In genomic region chr17:28663723-28664122, GRCh38 we compare ENCODE assay signal across 13 cellular contexts. TPM values are rescaled to one million over a fixed set of nuclear protein-coding genes. Genes with fewer than 3 reads are reported as not detected.
DNase-seq lines count a peak whose midpoint lies in the region; ATAC-seq and TF ChIP-seq lines count a peak whose summit lies in the region.
"Had no signal": no experiment of that assay in that cellular context is flagged by ENCODE, and none has a peak within 500 bp of the region (broad histone marks: within the 10 kb centered on the region; RNA-seq: fewer than 3 reads in every experiment).

No MANE protein-coding gene starts in this region.

- H3K4me2 ChIP-seq in GM23248 (ENCODE audit: unreplicated experiment) (peak overlapping the region; percentile 90), mesenchymal stem cell (ENCODE audit: low read length, poor library complexity, severe bottlenecking) (peak overlapping the region; percentile 29)

- H3K27ac ChIP-seq in AG04450 (ENCODE audit: low read depth, low read length) (no peak overlapping the region), GM23248 (no peak overlapping the region; the same call in 1 of the 2 replicates), mesenchymal stem cell (ENCODE audit: low read length, poor library complexity, severe bottlenecking) (no peak overlapping the region)

- H3K9ac ChIP-seq in GM23248 (peak overlapping the region; percentile 98; the same call in 1 of the 2 replicates), mesenchymal stem cell (ENCODE audit: low read length) (peak overlapping the region; percentile 98)

- no peak for ATAC-seq in HG03432 (IDR thresholded peaks at IDR 0.05; ENCODE audit: unreplicated experiment)

- no peak overlapping the region for H3K4ac ChIP-seq in mesenchymal stem cell (ENCODE audit: low read depth in 1 of 2, low read length in 2 of 2)

- H2BK15ac ChIP-seq in mesenchymal stem cell (ENCODE audit: low read depth, poor library complexity, severe bottlenecking) = no peak overlapping the region

- H4K20me1 ChIP-seq in GM23248 (ENCODE audit: insufficient read depth) = peaks cover 7% of the 10 kb centered on the region; the same call in 1 of the 2 replicates

- peaks cover 67% of the 10 kb centered on the region for H3K36me3 Mint-ChIP-seq in activated T-helper 2 cell treated with anti-CD3 and anti-CD28 coated beads, Interferon-gamma antibody, Interleukin-2, Interleukin-4, amounts not matched to agents 10 μg/mL and 5 μg/mL and 100 μg/mL, durations not matched to agents 14 hours and 24 hours and 36 hours (ENCODE audit: low read depth)

- peaks cover 36% of the 10 kb centered on the region for H3K4me1 Mint-ChIP-seq in activated T-helper 2 cell treated with anti-CD3 and anti-CD28 coated beads, Interferon-gamma antibody, Interleukin-2, Interleukin-4, amounts not matched to agents 10 μg/mL and 5 μg/mL and 100 μg/mL, durations not matched to agents 14 hours and 24 hours and 36 hours (ENCODE audit: low read depth)

- H3K36me3 ChIP-seq in GM23248 (ENCODE audit: low read depth) = peaks cover 4% of the 10 kb centered on the region; the same call in 1 of the 2 replicates
- H3K36me3 ChIP-seq in mesenchymal stem cell (ENCODE audit: control insufficient read depth in 1 of 2, insufficient read depth in 2 of 2, low read depth in 1 of 2, low read length in 2 of 2) = peaks cover 26 to 39% of the 10 kb centered on the region in 2 experiments
- H3K36me3 ChIP-seq: uterus had no signal

- H3K4me3 Mint-ChIP-seq in activated T-helper 2 cell treated with anti-CD3 and anti-CD28 coated beads, Interferon-gamma antibody, Interleukin-2, Interleukin-4, amounts not matched to agents 10 μg/mL and 5 μg/mL and 100 μg/mL, durations not matched to agents 14 hours and 24 hours and 36 hours (ENCODE audit: low read depth) = peak overlapping the region; percentile 99

- in situ Hi-C loops in GM23248 (cut with MboI) = no loop called here

- intact Hi-C loops in activated T-helper 2 cell treated with anti-CD3 and anti-CD28 coated beads, Interferon-gamma antibody, Interleukin-2, Interleukin-4, amounts not matched to agents 10 μg/mL and 5 μg/mL and 100 μg/mL, durations not matched to agents 14 hours and 24 hours and 36 hours (cut with micrococcal nuclease) = loop anchor here (5.0 kb wide), 1 partner anchor 49 kb away; the partner anchor contains the start of gene PROCA1

- no peak overlapping the region for H2BK5ac ChIP-seq in mesenchymal stem cell (ENCODE audit: low read depth, low read length, poor library complexity, severe bottlenecking)

- POLR2A ChIA-PET in AG04450 (lab: Yijun Ruan, JAX) = no interaction called here

- H4K91ac ChIP-seq in mesenchymal stem cell (ENCODE audit: low read length) = no peak overlapping the region

- peak overlapping the region; percentile 99 for H3K27ac Mint-ChIP-seq in activated T-helper 2 cell treated with anti-CD3 and anti-CD28 coated beads, Interferon-gamma antibody, Interleukin-2, Interleukin-4, amounts not matched to agents 10 μg/mL and 5 μg/mL and 100 μg/mL, durations not matched to agents 14 hours and 24 hours and 36 hours

- H3K79me2 ChIP-seq in GM23248 (ENCODE audit: insufficient read depth) = peaks cover 99% of the 10 kb centered on the region

- no peak overlapping the region for H2AK5ac ChIP-seq in mesenchymal stem cell (ENCODE audit: low read length, severe bottlenecking)

- peaks cover 9% of the 10 kb centered on the region; the same call in 1 of the 2 replicates for H3K9me3 ChIP-seq in AG04450 (ENCODE audit: control insufficient read depth, insufficient read depth, low read length)
- no peaks in the 10 kb centered on the region for H3K9me3 ChIP-seq in GM23248 (ENCODE audit: low read depth)
- H3K9me3 ChIP-seq in mesenchymal stem cell (ENCODE audit: control insufficient read depth, low read length) = no peaks in the 10 kb centered on the region
- H3K9me3 ChIP-seq: uterus had no signal

- no peaks in the 10 kb centered on the region for H3K9me2 ChIP-seq in GM23248 (ENCODE audit: insufficient read depth)

- H3F3A ChIP-seq in GM23248 (ENCODE audit: insufficient read depth) = 0 out of 2 replicates have a peak, but pooled peaks cover 9% of the 10 kb centered on the region

- no peak overlapping the region for H3K14ac ChIP-seq in mesenchymal stem cell (ENCODE audit: low read length in 2 of 2)

- H3K4me1 ChIP-seq in GM23248 (ENCODE audit: insufficient read depth) (peaks cover 23% of the 10 kb centered on the region), mesenchymal stem cell (ENCODE audit: control insufficient read depth, insufficient read depth, low read depth, low read length) (peaks cover 5% of the 10 kb centered on the region)

- no peaks in the 10 kb centered on the region for H3K27me3 Mint-ChIP-seq in activated T-helper 2 cell treated with anti-CD3 and anti-CD28 coated beads, Interferon-gamma antibody, Interleukin-2, Interleukin-4, amounts not matched to agents 10 μg/mL and 5 μg/mL and 100 μg/mL, durations not matched to agents 14 hours and 24 hours and 36 hours (ENCODE audit: low read depth)

- H2AFZ ChIP-seq in GM23248 (no peak overlapping the region), mesenchymal stem cell (ENCODE audit: low read depth, low read length) (no peak overlapping the region)

- H2BK12ac ChIP-seq in mesenchymal stem cell (ENCODE audit: low read length in 2 of 2) = no peak overlapping the region

- H3K27me3 ChIP-seq in AG04450 (ENCODE audit: control insufficient read depth, insufficient read depth, low read length) (no peaks in the 10 kb centered on the region), GM23248 (replicated peaks; ENCODE audit: insufficient read depth) (no peaks in the 10 kb centered on the region), mesenchymal stem cell (ENCODE audit: control insufficient read depth in 1 of 2, insufficient read depth in 1 of 2, low read length in 2 of 2) (no peaks in the 10 kb centered on the region)
- H3K27me3 ChIP-seq: uterus had no signal

- H3K23ac ChIP-seq in mesenchymal stem cell (ENCODE audit: low read length in 2 of 2) = no peak overlapping the region

- H4K8ac ChIP-seq in mesenchymal stem cell (ENCODE audit: low read length) = no peak overlapping the region

- H3K18ac ChIP-seq in mesenchymal stem cell (ENCODE audit: low read depth in 1 of 2, low read length in 2 of 2) = no peak overlapping the region

- H3K79me1 ChIP-seq in mesenchymal stem cell (replicated peaks; ENCODE audit: low read length, poor library complexity, severe bottlenecking) = no peaks in the 10 kb centered on the region

- DNase-seq in AG04450 (ENCODE audit: low read depth, low spot score) (no peak), GM23248 (no peak), mesenchymal stem cell (no peak), NCI-H446 (lab: John Stamatoyannopoulos, UW) (no peak), NCI-H1694 treated with DMSO at 0.1 percent for 48 hours (lab: John Stamatoyannopoulos, UW) (no peak)
- no peak for DNase-seq in activated T-helper 2 cell treated with anti-CD3 and anti-CD28 coated beads, Interferon-gamma antibody, Interleukin-2, Interleukin-4, amounts not matched to agents 10 μg/mL and 5 μg/mL and 100 μg/mL, durations not matched to agents 14 hours and 24 hours and 36 hours (ENCODE audit: low spot score)
- no peak for DNase-seq in effector CD4-positive, alpha-beta T cell
- DNase-seq: DMS153, H7, NCI-H2029, occipital lobe, uterus had no signal

- TF ChIP-seq CTCF in AG04450 (IDR thresholded peaks at IDR 0.05; ENCODE audit: low read depth, low read length) = no peak

- H3K9me3 Mint-ChIP-seq in activated T-helper 2 cell treated with anti-CD3 and anti-CD28 coated beads, Interferon-gamma antibody, Interleukin-2, Interleukin-4, amounts not matched to agents 10 μg/mL and 5 μg/mL and 100 μg/mL, durations not matched to agents 14 hours and 24 hours and 36 hours = no peaks in the 10 kb centered on the region

- peak overlapping the region; percentile 93 for H3K4me3 ChIP-seq in AG04450 (ENCODE audit: low read depth, low read length)
- peak overlapping the region; percentile 96 for H3K4me3 ChIP-seq in GM23248
- H3K4me3 ChIP-seq in mesenchymal stem cell (ENCODE audit: insufficient read depth in 1 of 2, low read depth in 1 of 2, low read length in 2 of 2) = peak overlapping the region in 1 of 2 experiments; percentile 95

- CTCF ChIA-PET in AG04450 (lab: Charles Lee) = interaction anchor here (3.8 kb wide), 1 partner anchor 17 kb away, joined by 19 read pairs; no protein-coding TSS in a partner anchor

- no peak overlapping the region for H2BK120ac ChIP-seq in mesenchymal stem cell (ENCODE audit: low read depth, low read length)

RNA-seq across cellular contexts. Expression of gene SUPT6H, which starts 1.7 kb away (rescaled TPM):
- polyA plus RNA-seq in AG04450 (2011; rRNA removed) = 41.0 and 52.2 TPM in 2 replicates
- 73.9 and 95.2 TPM in 2 replicates for polyA minus RNA-seq in AG04450 (2011; rRNA and poly(A)+ RNA removed)
- total RNA-seq in GM23248 (2014; rRNA removed; shearing (Covaris generic)) = 39.7 and 45.0 TPM in 2 replicates
- 26.5 and 27.3 TPM in 2 replicates for polyA plus RNA-seq in GM23248 (2016; fragmentation: Nextera tagmentation; extraction: Ambion mirVana)
- total RNA-seq in activated T-helper 2 cell treated with anti-CD3 and anti-CD28 coated beads, Interferon-gamma antibody, Interleukin-2, Interleukin-4, amounts not matched to agents 10 μg/mL and 5 μg/mL and 100 μg/mL, durations not matched to agents 14 hours and 24 hours and 36 hours = 97.5 and 102 TPM in 2 replicates
- polyA plus RNA-seq in mesenchymal stem cell (2013, experiment 1 of 2) = 42.0 TPM
- 37.7 TPM for polyA plus RNA-seq in mesenchymal stem cell (2013, experiment 2 of 2)

RNA-seq across cellular contexts. Expression of gene SDF2, which starts 2.0 kb away (rescaled TPM):
- polyA plus RNA-seq in AG04450 (2011; rRNA removed) (76.1 and 79.4 TPM in 2 replicates), GM23248 (2016; fragmentation: Nextera tagmentation; extraction: Ambion mirVana) (88.4 and 94.2 TPM in 2 replicates)
- 40.9 and 44.4 TPM in 2 replicates for polyA minus RNA-seq in AG04450 (2011; rRNA and poly(A)+ RNA removed)
- 52.3 and 64.4 TPM in 2 replicates for total RNA-seq in GM23248 (2014; rRNA removed; shearing (Covaris generic))
- 40.3 and 49.2 TPM in 2 replicates for total RNA-seq in activated T-helper 2 cell treated with anti-CD3 and anti-CD28 coated beads, Interferon-gamma antibody, Interleukin-2, Interleukin-4, amounts not matched to agents 10 μg/mL and 5 μg/mL and 100 μg/mL, durations not matched to agents 14 hours and 24 hours and 36 hours
- 91.1 TPM for polyA plus RNA-seq in mesenchymal stem cell (2013, experiment 1 of 2)
- polyA plus RNA-seq in mesenchymal stem cell (2013, experiment 2 of 2) = 93.4 TPM

RNA-seq across cellular contexts. Expression of gene BLTP2, which starts 18.8 kb away (rescaled TPM):
- polyA plus RNA-seq in AG04450 (2011; rRNA removed) = 141 and 156 TPM in 2 replicates
- 293 and 417 TPM in 2 replicates for polyA minus RNA-seq in AG04450 (2011; rRNA and poly(A)+ RNA removed)
- 145 and 155 TPM in 2 replicates for total RNA-seq in GM23248 (2014; rRNA removed; shearing (Covaris generic))
- polyA plus RNA-seq in GM23248 (2016; fragmentation: Nextera tagmentation; extraction: Ambion mirVana) = 49.8 and 55.6 TPM in 2 replicates
- total RNA-seq in activated T-helper 2 cell treated with anti-CD3 and anti-CD28 coated beads, Interferon-gamma antibody, Interleukin-2, Interleukin-4, amounts not matched to agents 10 μg/mL and 5 μg/mL and 100 μg/mL, durations not matched to agents 14 hours and 24 hours and 36 hours = 196 and 213 TPM in 2 replicates
- 54.8 TPM for polyA plus RNA-seq in mesenchymal stem cell (2013, experiment 1 of 2)
- 57.3 TPM for polyA plus RNA-seq in mesenchymal stem cell (2013, experiment 2 of 2)

RNA-seq across cellular contexts. Expression of gene PROCA1, which starts 48.0 kb away (rescaled TPM):
- polyA plus RNA-seq in AG04450 (2011; rRNA removed) (0.51 and 0.52 TPM in 2 replicates), GM23248 (2016; fragmentation: Nextera tagmentation; extraction: Ambion mirVana) (0.41 and 0.44 TPM in 2 replicates)
- polyA minus RNA-seq in AG04450 (2011; rRNA and poly(A)+ RNA removed) = 0.70 and 1.6 TPM in 2 replicates
- 0.65 TPM in 1 of 2 replicates, not detected in the other for total RNA-seq in GM23248 (2014; rRNA removed; shearing (Covaris generic))
- 7.0 and 7.7 TPM in 2 replicates for total RNA-seq in activated T-helper 2 cell treated with anti-CD3 and anti-CD28 coated beads, Interferon-gamma antibody, Interleukin-2, Interleukin-4, amounts not matched to agents 10 μg/mL and 5 μg/mL and 100 μg/mL, durations not matched to agents 14 hours and 24 hours and 36 hours
- polyA plus RNA-seq in mesenchymal stem cell (2013, experiment 1 of 2) = 1.2 TPM
- polyA plus RNA-seq in mesenchymal stem cell (2013, experiment 2 of 2) = 1.4 TPM

RNA-seq across cellular contexts. Expression of gene RSKR, which starts 49.7 kb away (rescaled TPM):
- 4.6 and 6.0 TPM in 2 replicates for polyA plus RNA-seq in AG04450 (2011; rRNA removed)
- 7.2 and 9.1 TPM in 2 replicates for polyA minus RNA-seq in AG04450 (2011; rRNA and poly(A)+ RNA removed)
- total RNA-seq in GM23248 (2014; rRNA removed; shearing (Covaris generic)) = 1.2 and 6.8 TPM in 2 replicates
- polyA plus RNA-seq in GM23248 (2016; fragmentation: Nextera tagmentation; extraction: Ambion mirVana) = 0.58 and 0.86 TPM in 2 replicates
- 35.2 and 37.9 TPM in 2 replicates for total RNA-seq in activated T-helper 2 cell treated with anti-CD3 and anti-CD28 coated beads, Interferon-gamma antibody, Interleukin-2, Interleukin-4, amounts not matched to agents 10 μg/mL and 5 μg/mL and 100 μg/mL, durations not matched to agents 14 hours and 24 hours and 36 hours
- polyA plus RNA-seq in mesenchymal stem cell (2013, experiment 1 of 2) = 1.7 TPM
- 1.8 TPM for polyA plus RNA-seq in mesenchymal stem cell (2013, experiment 2 of 2)
